In genomic region chr17:36629252-36629847, GRCh38 we compare ENCODE assay signal across 9 cellular contexts. TPM values are rescaled to one million over a fixed set of nuclear protein-coding genes. Genes with fewer than 3 reads are reported as not detected.
DNase-seq lines count a peak whose midpoint lies in the region; ATAC-seq, FAIRE-seq and TF ChIP-seq lines count a peak whose summit lies in the region.
"Had no signal": no experiment of that assay in that cellular context is flagged by ENCODE, and none has a peak within 500 bp of the region (broad histone marks: within the 10 kb centered on the region; RNA-seq: fewer than 3 reads in every experiment).

No MANE protein-coding gene starts in this region.

- H3K36me3 ChIP-seq in A673 (ENCODE audit: insufficient read depth, low read length, poor library complexity, severe bottlenecking) (no peaks in the 10 kb centered on the region), bronchial epithelial cell (ENCODE audit: control insufficient read depth, insufficient read depth, low read length) (no peaks in the 10 kb centered on the region)

- intact Hi-C loops in A673 (cut with micrococcal nuclease; ENCODE audit: unreplicated experiment) = loop anchor here (1.0 to 10.0 kb wide), 2 partner anchors 418 to 1185 kb away; no protein-coding TSS in a partner anchor

- POLR2A ChIA-PET in A673 (lab: Charles Lee; ENCODE audit: low non-redundant PET) = no interaction called here
- POLR2A ChIA-PET in WTC11 (lab: Charles Lee) = no interaction called here

- peaks cover 18% of the 10 kb centered on the region for H3K27me3 Mint-ChIP-seq in WTC11 (ENCODE audit: low read depth)

- CTCF ChIA-PET in A673 (lab: Charles Lee) = interaction anchor here (0.7 kb wide), 1 partner anchor 27 kb away, joined by 7 read pairs; no protein-coding TSS in a partner anchor
- CTCF ChIA-PET in WTC11 (lab: Charles Lee) = interaction anchor here (0.5 to 2.4 kb wide), 20 partner anchors 9 to 545 kb away, joined by 3 to 17 read pairs (median 4); partner anchors contain the start of genes AATF, LHX1 and MRM1

- H3K4me1 Mint-ChIP-seq in WTC11 = peaks cover 35% of the 10 kb centered on the region

- DNase-seq in A673 (ENCODE audit: low spot score) = peak; percentile 48
- DNase-seq in NCI-H2196 treated with DMSO at 0.1 percent for 48 hours (lab: John Stamatoyannopoulos, UW; ENCODE audit: unreplicated experiment) = peak; percentile 14
- DNase-seq in WTC11 (ENCODE audit: low spot score) = peak; percentile 90
- peak; percentile 45 for DNase-seq in bronchial epithelial cell (ENCODE audit: low read depth)
- DNase-seq in kidney glomerular epithelial cell (lab: John Stamatoyannopoulos, UW) = peak; percentile 36
- peak; percentile 73 for DNase-seq in stimulated activated CD4-positive, alpha-beta T cell treated with anti-CD3 and anti-CD28 coated beads, Interleukin-1b, Interleukin-23, amount 100 ng/mL, for 48 hours

- H3K4me1 ChIP-seq in A673 (ENCODE audit: insufficient read depth, low read length, poor library complexity, severe bottlenecking) = no peaks in the 10 kb centered on the region

- ATAC-seq in GM21529 (IDR thresholded peaks at IDR 0.05; ENCODE audit: unreplicated experiment) (peak; percentile 49), WTC11 (peak; percentile 70), HG03108 (IDR thresholded peaks at IDR 0.05; ENCODE audit: unreplicated experiment) (no peak)

- BruUV-seq in A673 (replicated peaks; lab: Mats Ljungman, UMichigan) = no TSS peak

- no peak overlapping the region for H3K4me3 ChIP-seq in A673 (ENCODE audit: low read depth, low read length, poor library complexity, severe bottlenecking)
- no peak overlapping the region for H3K4me3 ChIP-seq in bronchial epithelial cell (ENCODE audit: low read depth, low read length)
- H3K4me3 ChIP-seq: skin epidermis had no signal

- no peaks in the 10 kb centered on the region for H3K27me3 ChIP-seq in A673 (replicated peaks; ENCODE audit: insufficient read depth, low read depth, low read length, poor library complexity)
- peaks cover 11% of the 10 kb centered on the region for H3K27me3 ChIP-seq in bronchial epithelial cell (ENCODE audit: control insufficient read depth, insufficient read depth, low read length)

- H3K27ac Mint-ChIP-seq in WTC11 = no peak overlapping the region

- H3K36me3 Mint-ChIP-seq in WTC11 = no peaks in the 10 kb centered on the region

- no peak overlapping the region for H3K27ac ChIP-seq in A673 (ENCODE audit: low read depth, low read length, poor library complexity, severe bottlenecking)
- H3K27ac ChIP-seq: skin epidermis had no signal

- no peak for FAIRE-seq in bronchial epithelial cell (lab: Jason Lieb, UNC)

- H3K9me3 ChIP-seq in A673 (ENCODE audit: low read depth, low read length, poor library complexity, severe bottlenecking) = no peaks in the 10 kb centered on the region

- no peaks in the 10 kb centered on the region for H3K9me3 Mint-ChIP-seq in WTC11

- no peak overlapping the region for H3K4me3 Mint-ChIP-seq in WTC11

- TF ChIP-seq CTCF in A673 (conservative IDR thresholded peaks at IDR 0.05; ENCODE audit: low read depth, low read length) (peak; percentile 77), WTC11 (IDR thresholded peaks at IDR 0.05) (peak; percentile 100), bronchial epithelial cell (IDR thresholded peaks at IDR 0.05; ENCODE audit: insufficient read depth, low read length, severe bottlenecking) (peak; percentile 97)

TF ChIP-seq in WTC11, 78 proteins besides CTCF, POLR2A, EP300 and RAD21:
- TF ChIP-seq HMGXB4 (CRISPR knock-in tag; IDR thresholded peaks at IDR 0.05) = 0 out of 2 replicates have a peak, but pooled peaks have one; percentile 33
- 0 out of 2 replicates have a peak, but pooled peaks have one; percentile 23 for TF ChIP-seq ETV6 (CRISPR knock-in tag; IDR thresholded peaks at IDR 0.05)
- no peak for TF ChIP-seq USF2 (CRISPR knock-in tag; IDR thresholded peaks at IDR 0.05)
- TF ChIP-seq, protein P1, sequence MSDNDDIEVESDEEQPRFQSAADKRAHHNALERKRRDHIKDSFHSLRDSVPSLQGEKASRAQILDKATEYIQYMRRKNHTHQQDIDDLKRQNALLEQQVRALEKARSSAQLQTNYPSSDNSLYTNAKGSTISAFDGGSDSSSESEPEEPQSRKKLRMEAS (CRISPR knock-in tag; IDR thresholded peaks at IDR 0.05) = peak; percentile 59; the same call in 1 of the 2 replicates
- TF ChIP-seq ZNF138 (CRISPR knock-in tag; conservative IDR thresholded peaks at IDR 0.05) = no peak
- no peak for TF ChIP-seq PRDM15 (CRISPR knock-in tag; IDR thresholded peaks at IDR 0.05)

RNA-seq across cellular contexts. Expression of gene MRM1, which starts 28.0 kb away (rescaled TPM):
- total RNA-seq in A673 (2021) (5.7 and 6.5 TPM in 2 replicates), WTC11 (2021) (12.1 to 16.5 TPM (median 14.2 TPM) in 3 replicates), bronchial epithelial cell (3.2 and 6.1 TPM in 2 replicates)

RNA-seq across cellular contexts. Expression of gene DHRS11, which starts 37.7 kb away (rescaled TPM):
- total RNA-seq in A673 (2021) (5.3 and 8.1 TPM in 2 replicates), WTC11 (2021) (34.8 to 38.0 TPM (median 35.9 TPM) in 3 replicates), bronchial epithelial cell (7.9 and 14.8 TPM in 2 replicates)

Comparison
In these comparisons a context has a peak if more than half of its experiments do, and no peak if none do; other contexts are left out.
1. DNase-seq: peak in every context shown above with its lines; median percentile 90 in WTC11; 73 in stimulated activated CD4-positive, alpha-beta T cell treated with anti-CD3 and anti-CD28 coated beads, Interleukin-1b, Interleukin-23, amount 100 ng/mL, for 48 hours; 48 in A673; 45 in bronchial epithelial cell; 36 in kidney glomerular epithelial cell; 14 in NCI-H2196 treated with DMSO at 0.1 percent for 48 hours.